8 cellular contexts compared by ENCODE assay signal in the genomic region with DNA sequence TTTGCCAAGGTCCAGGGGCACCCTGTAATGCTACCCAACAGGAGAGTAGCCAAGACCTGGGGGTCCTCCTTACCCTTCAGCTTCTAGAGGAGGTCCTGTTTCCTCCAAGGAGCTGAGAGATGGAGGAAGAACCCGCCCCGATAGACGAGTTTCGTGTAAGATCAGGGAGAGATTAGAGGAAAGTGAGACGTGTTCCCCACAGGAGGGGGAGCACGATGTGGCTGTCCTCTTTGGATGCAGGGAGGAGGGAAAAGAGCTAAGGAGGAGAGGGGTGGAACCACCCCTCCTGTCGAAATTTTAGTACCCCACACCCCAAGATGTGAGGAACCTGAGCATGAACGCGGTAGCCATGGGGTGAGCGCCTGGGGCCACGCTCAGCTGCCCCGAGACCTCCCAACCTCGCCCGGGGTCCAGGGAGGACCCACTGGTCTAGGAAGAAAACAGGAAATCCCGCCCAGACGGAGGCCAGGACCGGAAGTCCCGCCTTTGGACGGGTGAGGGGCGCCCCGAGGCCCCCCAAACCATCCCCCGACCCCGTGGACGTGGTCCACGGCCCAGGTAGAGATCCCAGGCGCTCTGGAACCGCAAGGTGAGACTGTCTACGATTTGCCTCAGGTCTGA. TPM values are rescaled to one million over a fixed set of nuclear protein-coding genes. Genes with fewer than 3 reads are reported as not detected.
DNase-seq lines count a peak whose midpoint lies in the region; ATAC-seq and TF ChIP-seq lines count a peak whose summit lies in the region.

No MANE protein-coding gene starts in this region.

- TF ChIP-seq POLR2A in suprapubic skin (IDR thresholded peaks at IDR 0.05): no peak

- no peaks in the 10 kb centered on the region for H3K9me3 Mint-ChIP-seq in endodermal cell

- H3K27me3 Mint-ChIP-seq in endodermal cell (ENCODE audit: insufficient read depth): no peaks in the 10 kb centered on the region

- peak overlapping the region; percentile 61 for H3K27ac ChIP-seq in endodermal cell (ENCODE audit: low read depth, low read length)
- peak overlapping the region; percentile 99 for H3K27ac ChIP-seq in suprapubic skin

- H3K36me3 Mint-ChIP-seq in endodermal cell (ENCODE audit: low read depth): peaks cover 29% of the 10 kb centered on the region

- no peak for TF ChIP-seq EP300 in suprapubic skin (IDR thresholded peaks at IDR 0.05)

- H3K4me3 ChIP-seq in GM12865 (ENCODE audit: low read depth, low read length) (peak overlapping the region; percentile 65), endodermal cell (ENCODE audit: low read length) (peak overlapping the region; percentile 96), suprapubic skin (peak overlapping the region; percentile 100)

- WGBS in endodermal cell (ENCODE audit: insufficient coverage in 1 of 2, insufficient read length in 1 of 2), 2 experiments: 0 to 3% methylated on average over 13 to 28 of the region's 28 CpGs
- under 1% methylated on average over 14 of the region's 28 CpGs for WGBS in suprapubic skin

- no peak overlapping the region for H3K4me3 Mint-ChIP-seq in endodermal cell

- no peak for ATAC-seq in HG03521 (IDR thresholded peaks at IDR 0.05; ENCODE audit: unreplicated experiment)

- H3K9me3 ChIP-seq in endodermal cell (ENCODE audit: control insufficient read depth, low read length) (no peaks in the 10 kb centered on the region), suprapubic skin (no peaks in the 10 kb centered on the region)

- H3K36me3 ChIP-seq in endodermal cell (ENCODE audit: control insufficient read depth, insufficient read depth, low read length): peaks cover 24% of the 10 kb centered on the region
- peaks cover 31% of the 10 kb centered on the region for H3K36me3 ChIP-seq in suprapubic skin

- no peaks in the 10 kb centered on the region for H3K4me1 ChIP-seq in endodermal cell (ENCODE audit: control insufficient read depth, insufficient read depth, low read length)
- peaks cover 47% of the 10 kb centered on the region for H3K4me1 ChIP-seq in suprapubic skin

- DNase-seq in GM12865 (ENCODE audit: low read depth) (peak; percentile 66), NCI-H1105 treated with DMSO at 0.1 percent for 48 hours (lab: John Stamatoyannopoulos, UW) (peak; percentile 37), endodermal cell (peak; percentile 84), middle frontal gyrus (ENCODE audit: extremely low spot score, low spot score) (peak; percentile 48), suprapubic skin (ENCODE audit: low spot score in 2 of 2) (peak in 1 of 2 donors; percentile 87)
- peak; percentile 44 for DNase-seq in activated CD4-positive, alpha-beta T cell treated with anti-CD3 and anti-CD28 coated beads, Interleukin-2, amount 50 U/mL, for 1 hour
- DNase-seq in central memory CD4-positive, alpha-beta T cell: no peak

- H3K27ac Mint-ChIP-seq in endodermal cell: no peak overlapping the region

- peaks cover 5% of the 10 kb centered on the region for H3K4me1 Mint-ChIP-seq in endodermal cell

- TF ChIP-seq CTCF in GM12865 (IDR thresholded peaks at IDR 0.05; ENCODE audit: insufficient read depth, low read depth, low read length, missing control alignments) (no peak), endodermal cell (conservative IDR thresholded peaks at IDR 0.05) (no peak), suprapubic skin (IDR thresholded peaks at IDR 0.05) (no peak)

- H3K27me3 ChIP-seq in endodermal cell (ENCODE audit: control insufficient read depth, insufficient read depth, low read length, poor library complexity, severe bottlenecking) (no peaks in the 10 kb centered on the region), suprapubic skin (no peaks in the 10 kb centered on the region)

- peak overlapping the region; percentile 93 for H3K9ac ChIP-seq in endodermal cell (ENCODE audit: extremely low read depth, low read length, poor library complexity, severe bottlenecking)

RNA-seq across cellular contexts. Expression of a gene that starts 1.2 kb away (rescaled TPM):
- total RNA-seq in endodermal cell (10 to 100 TPM; 41.3 to 47.0 TPM), suprapubic skin (10 to 100 TPM; 19.3 to 25.1 (median 20.0) TPM)
- 29.0 TPM for polyA plus RNA-seq in endodermal cell (2013, experiment 1 of 2)
- polyA plus RNA-seq in endodermal cell (2013, experiment 2 of 2): 26.6 TPM

RNA-seq across cellular contexts. Expression of a gene that starts 1.6 kb away (rescaled TPM):
- 10 to 100 TPM; 40.7 to 47.3 TPM for total RNA-seq in endodermal cell
- polyA plus RNA-seq in endodermal cell (2013, experiment 1 of 2): 35.5 TPM
- polyA plus RNA-seq in endodermal cell (2013, experiment 2 of 2): 29.4 TPM
- total RNA-seq in suprapubic skin: 10 to 100 TPM; 40.5 to 93.4 (median 59.4) TPM

RNA-seq across cellular contexts. Expression of a gene that starts 8.5 kb away (rescaled TPM):
- total RNA-seq in endodermal cell (100 to 1,000 TPM; 161 to 163 TPM), suprapubic skin (10 to 100 TPM; 26.0 to 53.3 (median 40.5) TPM)
- polyA plus RNA-seq in endodermal cell (2013, experiment 1 of 2): 78.3 TPM
- 66.1 TPM for polyA plus RNA-seq in endodermal cell (2013, experiment 2 of 2)

RNA-seq across cellular contexts. Expression of a gene that starts 20.8 kb away (rescaled TPM):
- under 1 TPM in 1 of 2 donors, not detected in 1; 0.97 TPM for total RNA-seq in endodermal cell
- 0.68 TPM for polyA plus RNA-seq in endodermal cell (2013, experiment 1 of 2)
- polyA plus RNA-seq in endodermal cell (2013, experiment 2 of 2): 0.95 TPM
- under 1 TPM in 1 of 4 donors, not detected in 3; 0.89 TPM for total RNA-seq in suprapubic skin

RNA-seq across cellular contexts. Expression of a gene that starts 25.0 kb away (rescaled TPM):
- total RNA-seq in endodermal cell (100 to 1,000 TPM; 279 to 287 TPM), suprapubic skin (100 to 1,000 TPM in 1 of 4 donors, 10 to 100 TPM in 3; 82.2 to 147 (median 91.2) TPM)
- polyA plus RNA-seq in endodermal cell (2013, experiment 1 of 2): 359 TPM
- polyA plus RNA-seq in endodermal cell (2013, experiment 2 of 2): 302 TPM
